In genomic region chr15:43883571-43883970, GRCh38 we compare ENCODE assay signal across 4 cellular contexts.
"Had no signal": no experiment of that assay in that cellular context is flagged by ENCODE, and none has a peak within 500 bp of the region (broad histone marks: within the 10 kb centered on the region; RNA-seq: fewer than 3 reads in every experiment).

No MANE protein-coding gene starts in this region.

- H3K4me3 ChIP-seq: GM23338 had no signal

- H3K27ac Mint-ChIP-seq: GM23338, H9 had no signal

- ATAC-seq: GM23338 had no signal

- DNase-seq: H9, HCEC 1CT, IMR-90 had no signal

- H3K9me3 Mint-ChIP-seq: GM23338, H9 had no signal

- H3K4me3 Mint-ChIP-seq: GM23338, H9 had no signal
